In the genomic region with DNA sequence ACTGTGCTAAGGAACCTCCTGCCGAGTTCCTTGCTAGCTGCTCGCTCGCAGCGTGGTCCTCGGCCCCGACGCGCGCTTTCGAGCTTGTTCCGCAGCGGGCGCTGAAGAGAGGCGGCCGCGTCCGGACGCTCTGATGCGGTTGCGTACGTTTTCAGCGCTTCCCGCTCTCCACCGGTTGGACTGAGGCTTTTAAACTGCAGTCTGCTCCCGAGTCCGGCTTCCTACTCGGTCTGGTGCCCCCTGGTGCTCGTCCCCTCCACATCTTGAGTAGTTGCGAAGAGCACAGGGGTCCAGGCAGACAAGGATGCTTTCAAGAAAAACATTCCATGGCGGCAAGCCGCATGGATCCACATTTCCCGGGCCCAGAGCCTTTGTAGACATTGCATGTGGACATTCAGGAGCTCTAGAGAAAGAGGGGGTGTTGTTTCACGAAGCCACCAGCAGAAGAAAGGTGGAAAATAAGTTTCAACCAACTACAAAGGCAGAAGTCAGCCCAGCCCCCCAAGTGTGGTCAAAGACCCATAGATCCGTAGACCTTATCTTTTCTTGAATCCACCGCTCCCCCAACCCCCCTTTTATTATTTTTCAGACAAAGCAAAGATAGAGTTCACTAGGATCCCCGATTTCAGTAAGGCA, we compare ENCODE assay signal across 8 cellular contexts. TPM values are rescaled to one million over a fixed set of nuclear protein-coding genes. Genes with fewer than 3 reads are reported as not detected.
A peak's percentile ranks its signal among the peaks of the same experiment; 100 is the strongest.
DNase-seq lines count a peak whose midpoint lies in the region; ATAC-seq and TF ChIP-seq lines count a peak whose summit lies in the region.

No MANE protein-coding gene starts in this region.

- H3K27me3 ChIP-seq in SU-DHL-6 (ENCODE audit: low read length) (no peaks in the 10 kb centered on the region), adrenal gland (no peaks in the 10 kb centered on the region), upper lobe of left lung (no peaks in the 10 kb centered on the region)

- DNase-seq in GM12865 (ENCODE audit: low read depth) (peak; percentile 99), NCI-H128 (lab: John Stamatoyannopoulos, UW; ENCODE audit: unreplicated experiment) (peak; percentile 97), adrenal gland (peak; percentile 85 to 97 (median 94)), left cardiac atrium (peak; percentile 96), posterior cingulate gyrus (peak; percentile 84 to 99 (median 90)), upper lobe of left lung (peak; percentile 95 to 96)

- ATAC-seq in HG02623 (IDR thresholded peaks at IDR 0.05; ENCODE audit: unreplicated experiment) = peak; percentile 45
- peak; percentile 56 to 73 for ATAC-seq in left cardiac atrium
- ATAC-seq in upper lobe of left lung (ENCODE audit: low FRiP score in 2 of 2) = peak; percentile 85 to 88

- intact Hi-C loops in adrenal gland (cut with DNase I) = loop anchor here (5.0 to 10.0 kb wide), 5 partner anchors 63 to 203 kb away; no protein-coding TSS in a partner anchor
- intact Hi-C loops in left cardiac atrium (cut with DNase I) = loop anchor here (1.0 to 10.0 kb wide), 4 partner anchors 53 to 181 kb away; no protein-coding TSS in a partner anchor
- intact Hi-C loops in posterior cingulate gyrus (cut with DNase I) = loop anchor here (1.0 to 5.0 kb wide), 5 partner anchors 61 to 841 kb away; partner anchors contain the start of genes FBXL14 and NINJ2

- TF ChIP-seq POLR2A in adrenal gland (IDR thresholded peaks at IDR 0.05) = peak; percentile 42 to 69
- peak in 1 of 4 donors; percentile 72 for TF ChIP-seq POLR2A in upper lobe of left lung (IDR thresholded peaks at IDR 0.05)

- peak overlapping the region; percentile 85 for H3K9ac ChIP-seq in SU-DHL-6 (ENCODE audit: low read length)

- H3K4me3 ChIP-seq in GM12865 (ENCODE audit: low read depth, low read length) (peak overlapping the region; percentile 71), SU-DHL-6 (ENCODE audit: insufficient read depth, low read length, poor library complexity, severe bottlenecking) (peak overlapping the region; percentile 56), adrenal gland (peak overlapping the region in 2 of 4 donors; percentile 79 to 81), upper lobe of left lung (peak overlapping the region in 3 of 4 donors; percentile 65 to 94 (median 84))

- H3K9me2 ChIP-seq in SU-DHL-6 (replicated peaks; ENCODE audit: insufficient read depth, low read length) = no peaks in the 10 kb centered on the region

- 1% methylated on average over 20 to 36 of the region's 36 CpGs for WGBS in adrenal gland, 4 donors
- 0 to 1% methylated on average over 31 to 36 of the region's 36 CpGs for WGBS in upper lobe of left lung, 2 donors

- no peaks in the 10 kb centered on the region for H3K9me3 ChIP-seq in SU-DHL-6 (ENCODE audit: insufficient read depth, low read length)
- H3K9me3 ChIP-seq in adrenal gland (replicated peaks in 1 of 3) = no peaks in the 10 kb centered on the region
- no peaks in the 10 kb centered on the region for H3K9me3 ChIP-seq in upper lobe of left lung

- TF ChIP-seq CTCF in GM12865 (IDR thresholded peaks at IDR 0.05; ENCODE audit: insufficient read depth, low read depth, low read length, missing control alignments) (peak; percentile 74), SU-DHL-6 (IDR thresholded peaks at IDR 0.05; ENCODE audit: insufficient read depth, low read length, poor library complexity, severe bottlenecking) (peak; percentile 86), adrenal gland (IDR thresholded peaks at IDR 0.05) (peak; percentile 53 to 86 (median 84)), upper lobe of left lung (IDR thresholded peaks at IDR 0.05) (peak; percentile 67 to 90 (median 84))

- H3K36me3 ChIP-seq in SU-DHL-6 (ENCODE audit: low read length) (peaks cover 4% of the 10 kb centered on the region), adrenal gland (replicated peaks in 1 of 2) (no peaks in the 10 kb centered on the region), upper lobe of left lung (no peaks in the 10 kb centered on the region)

- no peak for TF ChIP-seq EP300 in upper lobe of left lung (IDR thresholded peaks at IDR 0.05)

- peak overlapping the region; percentile 86 for H3K27ac ChIP-seq in SU-DHL-6 (ENCODE audit: low read depth, low read length)
- peak overlapping the region; percentile 47 to 98 (median 49) for H3K27ac ChIP-seq in adrenal gland
- H3K27ac ChIP-seq in upper lobe of left lung = peak overlapping the region; percentile 77 to 100 (median 96)

- H3F3A ChIP-seq in SU-DHL-6 (ENCODE audit: insufficient read depth) = peaks cover 39% of the 10 kb centered on the region

- peaks cover 17 to 38% of the 10 kb centered on the region in 2 donors for H3K4me1 ChIP-seq in adrenal gland (replicated peaks in 1 of 2)
- peaks cover 20 to 26% (median 23%) of the 10 kb centered on the region in 4 donors for H3K4me1 ChIP-seq in upper lobe of left lung

- H4K20me1 ChIP-seq in SU-DHL-6 (ENCODE audit: low read depth, low read length) = peaks cover 10% of the 10 kb centered on the region

- peaks cover 35% of the 10 kb centered on the region for H3K79me2 ChIP-seq in SU-DHL-6 (ENCODE audit: insufficient read depth, low read length)

- peak overlapping the region; percentile 93 for H2AFZ ChIP-seq in SU-DHL-6 (ENCODE audit: low read depth, low read length, severe bottlenecking)

- peak overlapping the region; percentile 96 for H3K4me2 ChIP-seq in SU-DHL-6 (ENCODE audit: low read depth, low read length, poor library complexity, severe bottlenecking)

RNA-seq across cellular contexts. Expression of gene WNK1, which starts 1.1 kb away (rescaled TPM):
- total RNA-seq in adrenal gland (100 to 1,000 TPM; 115 to 315 (median 134) TPM), left cardiac atrium (100 to 1,000 TPM; 251 to 255 TPM), upper lobe of left lung (100 to 1,000 TPM; 184 to 288 (median 245) TPM)
- polyA plus RNA-seq in adrenal gland = 10 to 100 TPM; 14.2 to 88.9 (median 28.5) TPM
